In the genomic region with DNA sequence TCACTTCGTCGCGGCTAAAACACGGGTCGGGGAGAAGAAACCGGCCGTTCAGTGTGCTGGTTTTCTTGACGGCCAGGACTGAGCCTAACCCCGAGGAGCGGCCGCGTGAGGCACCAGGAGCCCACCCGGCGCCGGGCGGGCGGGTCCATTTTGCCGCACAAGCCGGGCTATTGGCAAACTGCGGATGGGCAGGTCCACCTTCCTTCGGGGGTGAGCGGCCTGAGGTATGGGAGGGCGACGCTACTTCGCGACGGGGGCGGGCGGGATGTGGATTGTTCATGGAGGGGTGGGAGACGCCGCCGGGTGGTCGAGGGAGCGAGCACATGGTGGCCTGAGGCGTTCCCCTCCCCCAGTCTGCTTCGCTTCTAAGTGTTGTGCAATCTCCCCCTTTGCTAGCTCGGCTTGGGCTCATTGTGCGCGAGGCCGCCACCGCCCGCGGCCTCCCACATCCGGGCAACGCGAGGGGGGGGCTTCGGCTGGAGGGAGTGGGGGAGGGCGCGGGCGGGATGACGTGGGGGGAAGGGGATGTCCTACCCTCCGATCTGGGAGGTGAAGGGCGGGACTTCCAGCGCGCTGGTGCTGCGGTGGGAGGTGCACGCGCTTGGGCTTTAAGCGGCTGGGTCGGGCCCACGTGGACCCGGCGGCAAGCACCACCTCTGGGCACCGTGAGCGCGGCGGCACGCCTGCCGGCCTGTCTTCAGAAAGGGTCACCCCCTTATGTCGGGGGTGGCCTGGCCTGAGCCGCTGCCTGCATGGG, we compare ENCODE assay signal across 8 cellular contexts. TPM values are rescaled to one million over a fixed set of nuclear protein-coding genes. Genes with fewer than 3 reads are reported as not detected.
A peak's percentile ranks its signal among the peaks of the same experiment; 100 is the strongest.
DNase-seq lines count a peak whose midpoint lies in the region; TF ChIP-seq lines count a peak whose summit lies in the region.

No MANE protein-coding gene starts in this region.

- H3K4me1 ChIP-seq in adrenal gland (replicated peaks in 1 of 2) (peaks cover 20 to 50% of the 10 kb centered on the region in 2 donors), left ventricle myocardium inferior (peaks cover 60% of the 10 kb centered on the region)

- peak overlapping the region; percentile 90 to 100 (median 99) for H3K27ac ChIP-seq in adrenal gland
- H3K27ac ChIP-seq in left ventricle myocardium inferior (replicated peaks), result peak overlapping the region; percentile 98

- DNase-seq in NCI-H526 (lab: John Stamatoyannopoulos, UW) (peak; percentile 44 to 84), NCI-H526 treated with DMSO at 0.1 percent for 48 hours (lab: John Stamatoyannopoulos, UW) (no peak), NB4 (ENCODE audit: low read depth) (peak; percentile 94), T-helper 1 cell (peak; percentile 86 to 96 (median 90)), adrenal gland (peak; percentile 92 to 95 (median 94)), left ventricle myocardium inferior (peak; percentile 90), progenitor cell of endocrine pancreas (ENCODE audit: low spot score, unreplicated experiment) (peak; percentile 73), type B pancreatic cell (ENCODE audit: extremely low spot score, unreplicated experiment) (peak; percentile 90)

- H3K27ac Mint-ChIP-seq in progenitor cell of endocrine pancreas, result peak overlapping the region; percentile 97
- peak overlapping the region; percentile 100 for H3K27ac Mint-ChIP-seq in type B pancreatic cell

- H3K9me3 ChIP-seq in adrenal gland (replicated peaks in 1 of 3) (no peaks in the 10 kb centered on the region), left ventricle myocardium inferior (replicated peaks) (no peaks in the 10 kb centered on the region)

- 0 to 1% (median 0%) methylated on average over 8 to 71 of the region's 71 CpGs for WGBS in adrenal gland, 4 donors

- TF ChIP-seq CTCF in NB4 (IDR thresholded peaks at IDR 0.05; ENCODE audit: low read depth, low read length) (no peak), adrenal gland (IDR thresholded peaks at IDR 0.05) (no peak), left ventricle myocardium inferior (IDR thresholded peaks at IDR 0.05; ENCODE audit: borderline replicate concordance) (no peak), progenitor cell of endocrine pancreas (IDR thresholded peaks at IDR 0.05; ENCODE audit: unreplicated experiment) (no peak), type B pancreatic cell (conservative IDR thresholded peaks at IDR 0.05) (no peak)

- intact Hi-C loops in adrenal gland (cut with DNase I), result no loop called here
- intact Hi-C loops in left ventricle myocardium inferior (cut with micrococcal nuclease), result no loop called here

- H3K4me3 ChIP-seq in NB4 (ENCODE audit: low read depth, low read length), result peak overlapping the region; percentile 99
- H3K4me3 ChIP-seq in adrenal gland, result peak overlapping the region; percentile 90 to 98 (median 94)
- H3K4me3 ChIP-seq in left ventricle myocardium inferior, result peak overlapping the region; percentile 95

- H3K9me3 Mint-ChIP-seq in progenitor cell of endocrine pancreas (ENCODE audit: low read depth) (no peaks in the 10 kb centered on the region), type B pancreatic cell (no peaks in the 10 kb centered on the region)

- peaks cover 46% of the 10 kb centered on the region for H3K36me3 Mint-ChIP-seq in progenitor cell of endocrine pancreas (ENCODE audit: insufficient read depth)
- peaks cover 50% of the 10 kb centered on the region for H3K36me3 Mint-ChIP-seq in type B pancreatic cell

- no peaks in the 10 kb centered on the region for H3K27me3 Mint-ChIP-seq in progenitor cell of endocrine pancreas
- H3K27me3 Mint-ChIP-seq in type B pancreatic cell, result peaks cover 6% of the 10 kb centered on the region

- H3K27me3 ChIP-seq in adrenal gland, result no peaks in the 10 kb centered on the region
- no peaks in the 10 kb centered on the region for H3K27me3 ChIP-seq in left ventricle myocardium inferior (ENCODE audit: low read depth)

- H3K4me1 Mint-ChIP-seq in progenitor cell of endocrine pancreas (ENCODE audit: low read depth) (peaks cover 24% of the 10 kb centered on the region), type B pancreatic cell (ENCODE audit: unreplicated experiment) (peaks cover 38% of the 10 kb centered on the region)

- H3K36me3 ChIP-seq in adrenal gland (replicated peaks in 1 of 2) (peaks cover 0 to 69% of the 10 kb centered on the region in 2 donors), left ventricle myocardium inferior (peaks cover 75% of the 10 kb centered on the region)

- H3K4me3 Mint-ChIP-seq in progenitor cell of endocrine pancreas (ENCODE audit: low read depth), result peak overlapping the region; percentile 98
- H3K4me3 Mint-ChIP-seq in type B pancreatic cell, result peak overlapping the region; percentile 99

- no peak for TF ChIP-seq POLR2A in NB4 (IDR thresholded peaks at IDR 0.05; ENCODE audit: extremely low read depth, insufficient read length)
- peak in 1 of 2 donors; percentile 11 for TF ChIP-seq POLR2A in adrenal gland (IDR thresholded peaks at IDR 0.05)

RNA-seq across cellular contexts. Expression of a gene that starts 5.9 kb away (rescaled TPM):
- 100 to 1,000 TPM in 6 of 8 donors, 10 to 100 TPM in 2; 49.0 to 177 (median 160) TPM for total RNA-seq in adrenal gland
- 100 to 1,000 TPM in 2 of 3 donors, 10 to 100 TPM in 1; 32.3 to 207 (median 133) TPM for polyA plus RNA-seq in adrenal gland
- total RNA-seq in left ventricle myocardium inferior, result 25.5 TPM
- not detected in 2 replicates for total RNA-seq in progenitor cell of endocrine pancreas
- total RNA-seq in type B pancreatic cell (ENCODE audit: low replicate concordance), result 5.0 and 5.8 TPM in 2 replicates

RNA-seq across cellular contexts. Expression of a gene that starts 10.2 kb away (rescaled TPM):
- total RNA-seq in adrenal gland (100 to 1,000 TPM in 5 of 8 donors, 10 to 100 TPM in 3; 65.9 to 267 (median 138) TPM), left ventricle myocardium inferior (24.9 TPM), progenitor cell of endocrine pancreas (71.4 and 71.9 TPM in 2 replicates), type B pancreatic cell (ENCODE audit: low replicate concordance) (61.8 and 67.6 TPM in 2 replicates)
- polyA plus RNA-seq in adrenal gland, result 100 to 1,000 TPM in 1 of 3 donors, 10 to 100 TPM in 2; 70.1 to 200 (median 81.6) TPM

RNA-seq across cellular contexts. Expression of a gene that starts 11.8 kb away (rescaled TPM):
- total RNA-seq in adrenal gland (10 to 100 TPM; 28.4 to 55.3 (median 43.9) TPM), left ventricle myocardium inferior (29.5 TPM), progenitor cell of endocrine pancreas (58.2 and 62.5 TPM in 2 replicates), type B pancreatic cell (ENCODE audit: low replicate concordance) (50.2 and 52.7 TPM in 2 replicates)
- polyA plus RNA-seq in adrenal gland, result 10 to 100 TPM; 29.0 to 72.4 (median 38.4) TPM

RNA-seq across cellular contexts. Expression of a gene that starts 15.0 kb away (rescaled TPM):
- total RNA-seq in adrenal gland (10 to 100 TPM; 25.0 to 75.2 (median 50.0) TPM), left ventricle myocardium inferior (6.3 TPM), progenitor cell of endocrine pancreas (4.1 and 4.7 TPM in 2 replicates), type B pancreatic cell (ENCODE audit: low replicate concordance) (2.4 and 3.5 TPM in 2 replicates)
- 10 to 100 TPM; 19.4 to 39.1 (median 25.2) TPM for polyA plus RNA-seq in adrenal gland

RNA-seq across cellular contexts. Expression of a gene that starts 16.4 kb away (rescaled TPM):
- 1 to 10 TPM in 1 of 8 donors, under 1 TPM in 5, not detected in 2; 0.42 to 2.0 (median 0.89) TPM for total RNA-seq in adrenal gland
- 1 to 10 TPM in 2 of 3 donors, under 1 TPM in 1; 0.29 to 2.4 (median 1.9) TPM for polyA plus RNA-seq in adrenal gland
- total RNA-seq in left ventricle myocardium inferior, result 1.9 TPM
- total RNA-seq in progenitor cell of endocrine pancreas, result 0.93 and 1.0 TPM in 2 replicates
- 0.77 and 4.0 TPM in 2 replicates for total RNA-seq in type B pancreatic cell (ENCODE audit: low replicate concordance)
